ENCODE assay signal across 27 cellular contexts in genomic region chr2:211344289-211344688, GRCh38.
"Had no signal": no experiment of that assay in that cellular context is flagged by ENCODE, and none has a peak within 500 bp of the region (broad histone marks: within the 10 kb centered on the region; RNA-seq: fewer than 3 reads in every experiment).

No MANE protein-coding gene starts in this region.

- DNase-seq: activated CD4-positive, alpha-beta memory T cell treated with anti-CD3 and anti-CD28 coated beads for 36 hours; activated CD4-positive, alpha-beta T cell treated with anti-CD3 and anti-CD28 coated beads for 36 hours; activated CD4-positive, alpha-beta T cell treated with anti-CD3 and anti-CD28 coated beads, Interleukin-2, amount 10 ng/mL, durations not matched to agents 24 days and 14 days; activated CD4-positive, CD25-positive, alpha-beta regulatory T cell; activated CD4-positive, CD25-positive, alpha-beta regulatory T cell treated with anti-CD3 and anti-CD28 coated beads, Interleukin-2, amount 50 U/mL, for 72 hours; activated CD8-positive, alpha-beta memory T cell treated with anti-CD3 and anti-CD28 coated beads, Interleukin-2, amount 10 ng/mL, durations not matched to agents 7 days and 5 days; activated CD8-positive, alpha-beta memory T cell treated with anti-CD3 and anti-CD28 coated beads, Interleukin-2, amount 50 U/mL, for 4 hours; activated CD8-positive, alpha-beta T cell treated with anti-CD3 and anti-CD28 coated beads, Interleukin-2, amount 10 ng/mL, durations not matched to agents 7 days and 5 days; activated effector memory CD4-positive, alpha-beta T cell treated with anti-CD3 and anti-CD28 coated beads, Interleukin-2, amount 50 U/mL, for 16 hours; activated naive CD4-positive, alpha-beta T cell treated with anti-CD3 and anti-CD28 coated beads for 36 hours; activated naive CD8-positive, alpha-beta T cell treated with anti-CD3 and anti-CD28 coated beads for 36 hours; activated naive CD8-positive, alpha-beta T cell treated with anti-CD3 and anti-CD28 coated beads, Interleukin-2, amount 50 U/mL, for 24 hours; activated T-cell treated with anti-CD3 and anti-CD28 coated beads, Interleukin-2, amount 50 U/mL, for 1 hour; activated T-cell treated with anti-CD3 and anti-CD28 coated beads, Interleukin-2, amount 50 U/mL, for 48 hours; adrenal gland; caudate nucleus; cortex of kidney; dermis blood vessel endothelial cell; effector CD4-positive, alpha-beta T cell; effector memory CD8-positive, alpha-beta T cell; esophagus squamous epithelium; head of caudate nucleus; T-helper 2 cell had no signal

- H3K36me3 ChIP-seq: adrenal gland, ascending aorta, esophagus squamous epithelium had no signal

- H3K27ac ChIP-seq: adrenal gland, ascending aorta, epithelial cell of prostate, esophagus squamous epithelium had no signal

- H3K27me3 ChIP-seq: adrenal gland, ascending aorta, esophagus squamous epithelium had no signal

- H3K4me1 ChIP-seq: adrenal gland, ascending aorta, esophagus squamous epithelium had no signal

- H3K9me3 ChIP-seq: adrenal gland, ascending aorta, esophagus squamous epithelium had no signal

- ATAC-seq: activated CD4-positive, alpha-beta T cell treated with anti-CD3 and anti-CD28 coated beads for 36 hours; activated CD8-positive, alpha-beta memory T cell treated with anti-CD3 and anti-CD28 coated beads, Interleukin-2, amount 10 ng/mL, durations not matched to agents 7 days and 5 days; activated CD8-positive, alpha-beta T cell treated with anti-CD3 and anti-CD28 coated beads, Interleukin-2, amount 10 ng/mL, durations not matched to agents 7 days and 5 days; activated naive CD8-positive, alpha-beta T cell treated with anti-CD3 and anti-CD28 coated beads, Interleukin-2, amount 50 U/mL, for 24 hours; effector memory CD8-positive, alpha-beta T cell had no signal

- FAIRE-seq: colon, frontal cortex had no signal

- H3K4me3 ChIP-seq: adrenal gland, ascending aorta, esophagus squamous epithelium had no signal
